22 cellular contexts compared by ENCODE assay signal in genomic region chr2:56714400-56714799, GRCh38.
DNase-seq lines count a peak whose midpoint lies in the region; FAIRE-seq and TF ChIP-seq lines count a peak whose summit lies in the region.
"Had no signal": no experiment of that assay in that cellular context is flagged by ENCODE, and none has a peak within 500 bp of the region (broad histone marks: within the 10 kb centered on the region; RNA-seq: fewer than 3 reads in every experiment).

No MANE protein-coding gene starts in this region.

- TF ChIP-seq POLR2A in uterus (IDR thresholded peaks at IDR 0.05), result no peak

- peaks cover 3% of the 10 kb centered on the region for H3K9me3 Mint-ChIP-seq in astrocyte (ENCODE audit: unreplicated experiment)

- FAIRE-seq in astrocyte (lab: Jason Lieb, UNC), result no peak

- no peak overlapping the region for H3K4me3 ChIP-seq in cardiac muscle cell
- no peak overlapping the region for H3K4me3 ChIP-seq in left ventricle myocardium inferior
- no peak overlapping the region for H3K4me3 ChIP-seq in astrocyte (ENCODE audit: insufficient read depth, low read depth, low read length)
- H3K4me3 ChIP-seq in retinal pigment epithelial cell (ENCODE audit: low read length), result peak overlapping the region; percentile 23
- no peak overlapping the region for H3K4me3 ChIP-seq in uterus
- H3K4me3 ChIP-seq: MG63 had no signal

- TF ChIP-seq CTCF in cardiac muscle cell (IDR thresholded peaks at IDR 0.05; ENCODE audit: low read depth, low read length), result no peak
- no peak for TF ChIP-seq CTCF in left ventricle myocardium inferior (IDR thresholded peaks at IDR 0.05; ENCODE audit: borderline replicate concordance)
- TF ChIP-seq CTCF in astrocyte (IDR thresholded peaks at IDR 0.05; ENCODE audit: insufficient read depth, low read depth, low read length), result no peak
- no peak for TF ChIP-seq CTCF in retinal pigment epithelial cell (conservative IDR thresholded peaks at IDR 0.05; ENCODE audit: low read depth, low read length)
- TF ChIP-seq CTCF in uterus (IDR thresholded peaks at IDR 0.05), result no peak

- H3K27me3 ChIP-seq in cardiac muscle cell (no peaks in the 10 kb centered on the region), left ventricle myocardium inferior (ENCODE audit: low read depth) (no peaks in the 10 kb centered on the region), astrocyte (ENCODE audit: insufficient read depth, low read length) (no peaks in the 10 kb centered on the region), uterus (no peaks in the 10 kb centered on the region)
- H3K27me3 ChIP-seq: MG63 had no signal

- no peaks in the 10 kb centered on the region for H4K20me1 ChIP-seq in astrocyte (ENCODE audit: insufficient read depth, low read length)

- no peak overlapping the region for H2AFZ ChIP-seq in astrocyte (ENCODE audit: low read depth, low read length)

- DNase-seq in cardiac muscle cell (ENCODE audit: low read depth in 1 of 2, low spot score in 1 of 2), result peak in 1 of 2 donors; percentile 5
- DNase-seq in left ventricle myocardium inferior, result no peak
- peak; percentile 52 for DNase-seq in M059J (ENCODE audit: low read depth)
- no peak for DNase-seq in astrocyte (ENCODE audit: low read depth)
- DNase-seq in retinal pigment epithelial cell (ENCODE audit: low read depth), result no peak
- no peak for DNase-seq in uterus
- no peak for DNase-seq in MV-4-11 (lab: John Stamatoyannopoulos, UW)
- DNase-seq in ACHN, result no peak
- DNase-seq: Caco-2; CD4-positive, alpha-beta T cell; H7; Karpas-422; MG63; NCI-H1092; NCI-H1436 treated with DMSO at 0.1 percent for 48 hours; NCI-H2029; NCI-H2171; NCI-H748 treated with DMSO at 0.1 percent for 48 hours; RPMI8226; SIG-M5 had no signal

- peaks cover 11% of the 10 kb centered on the region for H3K4me1 Mint-ChIP-seq in astrocyte (ENCODE audit: low read depth, unreplicated experiment)
- H3K4me1 Mint-ChIP-seq: IgD-negative memory B cell had no signal

- no peak overlapping the region for H3K27ac Mint-ChIP-seq in astrocyte (ENCODE audit: unreplicated experiment)
- H3K27ac Mint-ChIP-seq: CD4-positive, alpha-beta T cell; IgD-negative memory B cell had no signal

- peaks cover 1% of the 10 kb centered on the region for H3K36me3 Mint-ChIP-seq in astrocyte (ENCODE audit: low read depth, unreplicated experiment)
- H3K36me3 Mint-ChIP-seq: IgD-negative memory B cell had no signal

- H3K27ac ChIP-seq in cardiac muscle cell (peak overlapping the region; percentile 40), left ventricle myocardium inferior (replicated peaks) (no peak overlapping the region), astrocyte (ENCODE audit: low read depth, low read length) (no peak overlapping the region), uterus (no peak overlapping the region)
- H3K27ac ChIP-seq: 22Rv1 had no signal

- H3K4me1 ChIP-seq in cardiac muscle cell (ENCODE audit: low read depth) (peaks cover 28% of the 10 kb centered on the region), left ventricle myocardium inferior (peaks cover 19% of the 10 kb centered on the region), astrocyte (ENCODE audit: insufficient read depth, low read length) (no peaks in the 10 kb centered on the region), uterus (no peaks in the 10 kb centered on the region)
- H3K4me1 ChIP-seq: Caco-2 had no signal

- no peak overlapping the region for H3K4me3 Mint-ChIP-seq in astrocyte (ENCODE audit: unreplicated experiment)
- H3K4me3 Mint-ChIP-seq: CD4-positive, alpha-beta T cell; IgD-negative memory B cell had no signal

- intact Hi-C loops in left ventricle myocardium inferior (cut with micrococcal nuclease), result no loop called here
- intact Hi-C loops in uterus (cut with DNase I; ENCODE audit: low total_unique reads), result no loop called here

- H3K9ac ChIP-seq in astrocyte (ENCODE audit: low read length), result no peak overlapping the region

- no peaks in the 10 kb centered on the region for H3K9me3 ChIP-seq in cardiac muscle cell (ENCODE audit: low read depth)
- peaks cover 4% of the 10 kb centered on the region for H3K9me3 ChIP-seq in left ventricle myocardium inferior (replicated peaks)
- no peaks in the 10 kb centered on the region for H3K9me3 ChIP-seq in astrocyte (ENCODE audit: insufficient read depth, low read depth, low read length)
- H3K9me3 ChIP-seq in uterus, result no peaks in the 10 kb centered on the region
- H3K9me3 ChIP-seq: Caco-2, MG63 had no signal

- in situ Hi-C loops in ACHN (cut with HindIII; ENCODE audit: low pct_ligation_motif_present, low pct_unique_long_range_greater_than_20kb, low sequenced_read_pairs), result no loop called here

- H3K36me3 ChIP-seq in cardiac muscle cell (no peaks in the 10 kb centered on the region), left ventricle myocardium inferior (no peaks in the 10 kb centered on the region), astrocyte (ENCODE audit: insufficient read depth, low read length) (no peaks in the 10 kb centered on the region), uterus (no peaks in the 10 kb centered on the region)
- H3K36me3 ChIP-seq: MG63 had no signal

- H3K79me2 ChIP-seq in astrocyte (ENCODE audit: insufficient read depth, low read length), result no peaks in the 10 kb centered on the region

- H3K27me3 Mint-ChIP-seq in astrocyte (ENCODE audit: low read depth, unreplicated experiment), result no peaks in the 10 kb centered on the region
- H3K27me3 Mint-ChIP-seq: CD4-positive, alpha-beta T cell; IgD-negative memory B cell had no signal

- H3K4me2 ChIP-seq in astrocyte (ENCODE audit: low read length), result peak overlapping the region; percentile 42
